In genomic region chr11:82927264-82927880, GRCh38 we compare ENCODE assay signal across 7 cellular contexts. TPM values are rescaled to one million over a fixed set of nuclear protein-coding genes. Genes with fewer than 3 reads are reported as not detected.
DNase-seq lines count a peak whose midpoint lies in the region; ATAC-seq and TF ChIP-seq lines count a peak whose summit lies in the region.

No MANE protein-coding gene starts in this region.

- peaks cover 0 to 24% (median 0%) of the 10 kb centered on the region in 6 donors for H3K36me3 ChIP-seq in spleen

- POLR2A ChIA-PET in activated CD8-positive, alpha-beta T cell treated with anti-CD3 and anti-CD28 coated beads, Interleukin-2, amount 10 ng/mL, durations not matched to agents 7 days and 5 days (lab: Charles Lee): no interaction called here

- peak overlapping the region in 3 of 8 donors; percentile 5 to 25 (median 20) for H3K27ac ChIP-seq in spleen

- H3K4me3 ChIP-seq in spleen: no peak overlapping the region

- H3K4me1 Mint-ChIP-seq in activated CD8-positive, alpha-beta T cell treated with anti-CD3 and anti-CD28 coated beads, Interleukin-2, amount 10 ng/mL, durations not matched to agents 7 days and 5 days (ENCODE audit: low read depth): peaks cover 13% of the 10 kb centered on the region

- DNase-seq in DMS114 treated with DMSO at 0.1 percent for 48 hours (lab: John Stamatoyannopoulos, UW; ENCODE audit: unreplicated experiment): peak; percentile 36
- DNase-seq in NCI-H2171 (lab: John Stamatoyannopoulos, UW): peak; percentile 19
- peak; percentile 56 for DNase-seq in activated CD8-positive, alpha-beta T cell treated with anti-CD3 and anti-CD28 coated beads, Interleukin-2, amount 10 ng/mL, durations not matched to agents 7 days and 5 days
- DNase-seq in left cardiac atrium: no peak
- no peak for DNase-seq in spleen

- no peaks in the 10 kb centered on the region for H3K27me3 Mint-ChIP-seq in activated CD8-positive, alpha-beta T cell treated with anti-CD3 and anti-CD28 coated beads, Interleukin-2, amount 10 ng/mL, durations not matched to agents 7 days and 5 days (ENCODE audit: low read depth)

- no peaks in the 10 kb centered on the region for H3K9me3 ChIP-seq in spleen

- no peak overlapping the region for H3K27ac Mint-ChIP-seq in activated CD8-positive, alpha-beta T cell treated with anti-CD3 and anti-CD28 coated beads, Interleukin-2, amount 10 ng/mL, durations not matched to agents 7 days and 5 days

- no peak overlapping the region for H3K4me3 Mint-ChIP-seq in activated CD8-positive, alpha-beta T cell treated with anti-CD3 and anti-CD28 coated beads, Interleukin-2, amount 10 ng/mL, durations not matched to agents 7 days and 5 days

- H3K9me3 Mint-ChIP-seq in activated CD8-positive, alpha-beta T cell treated with anti-CD3 and anti-CD28 coated beads, Interleukin-2, amount 10 ng/mL, durations not matched to agents 7 days and 5 days (ENCODE audit: insufficient read depth): no peaks in the 10 kb centered on the region

- H3K4me1 ChIP-seq in spleen: peaks cover 0 to 58% (median 17%) of the 10 kb centered on the region in 6 donors

- ATAC-seq in GM18861 (IDR thresholded peaks at IDR 0.05; ENCODE audit: unreplicated experiment) (peak; percentile 52), HG03066 (IDR thresholded peaks at IDR 0.05; ENCODE audit: low read depth, unreplicated experiment) (peak; percentile 79), left cardiac atrium (peak; percentile 41 to 50)
- ATAC-seq in activated CD8-positive, alpha-beta T cell treated with anti-CD3 and anti-CD28 coated beads, Interleukin-2, amount 10 ng/mL, durations not matched to agents 7 days and 5 days: peak; percentile 91

- intact Hi-C loops in left cardiac atrium (cut with DNase I): loop anchor here in 1 of 2 donors (10.0 kb wide), 1 partner anchor 63 kb away; no protein-coding TSS in a partner anchor
- intact Hi-C loops in spleen (cut with DNase I; ENCODE audit: low total_unique reads): loop anchor here (10.0 kb wide), 1 partner anchor 213 kb away; no protein-coding TSS in a partner anchor

- no peaks in the 10 kb centered on the region for H3K27me3 ChIP-seq in spleen (replicated peaks in 1 of 7)

- TF ChIP-seq POLR2A in spleen (IDR thresholded peaks at IDR 0.05): no peak

- CTCF ChIA-PET in activated CD8-positive, alpha-beta T cell treated with anti-CD3 and anti-CD28 coated beads, Interleukin-2, amount 10 ng/mL, durations not matched to agents 7 days and 5 days (lab: Charles Lee): interaction anchor here (0.5 to 2.6 kb wide), 19 partner anchors 14 to 323 kb away, joined by 3 to 16 read pairs (median 4); partner anchors contain the start of genes DDIAS and PCF11

- peak; percentile 45 to 86 (median 71) for TF ChIP-seq CTCF in spleen (IDR thresholded peaks at IDR 0.05 in 8 of 11, conservative IDR thresholded peaks at IDR 0.05 in 3 of 11)

- peaks cover 38% of the 10 kb centered on the region for H3K36me3 Mint-ChIP-seq in activated CD8-positive, alpha-beta T cell treated with anti-CD3 and anti-CD28 coated beads, Interleukin-2, amount 10 ng/mL, durations not matched to agents 7 days and 5 days (ENCODE audit: low read depth)

RNA-seq across cellular contexts. Expression of gene DDIAS, which starts 25.8 kb away (rescaled TPM):
- 10 to 100 TPM; 16.8 to 18.6 TPM for total RNA-seq in activated CD8-positive, alpha-beta T cell treated with anti-CD3 and anti-CD28 coated beads, Interleukin-2, amount 10 ng/mL, durations not matched to agents 7 days and 5 days
- total RNA-seq in left cardiac atrium (1 to 10 TPM in 1 of 2 donors, under 1 TPM in 1; 0.86 to 2.3 TPM), spleen (10 to 100 TPM in 3 of 7 donors, 1 to 10 TPM in 4; 3.9 to 11.1 (median 8.2) TPM)
- 1 to 10 TPM; 1.5 to 4.1 (median 1.7) TPM for polyA plus RNA-seq in spleen

RNA-seq across cellular contexts. Expression of gene PRCP, which starts 27.1 kb away (rescaled TPM):
- total RNA-seq in activated CD8-positive, alpha-beta T cell treated with anti-CD3 and anti-CD28 coated beads, Interleukin-2, amount 10 ng/mL, durations not matched to agents 7 days and 5 days: 10 to 100 TPM; 17.2 to 18.2 TPM
- total RNA-seq in left cardiac atrium: 10 to 100 TPM; 65.5 to 97.4 TPM
- total RNA-seq in spleen: 10 to 100 TPM; 54.5 to 85.7 (median 66.7) TPM
- polyA plus RNA-seq in spleen: 10 to 100 TPM; 22.2 to 32.9 (median 29.1) TPM

Comparison
In these comparisons a context has a peak if more than half of its experiments do, and no peak if none do; other contexts are left out.
1. DNase-seq: peak in DMS114 treated with DMSO at 0.1 percent for 48 hours (single experiment), NCI-H2171 (single experiment) and activated CD8-positive, alpha-beta T cell treated with anti-CD3 and anti-CD28 coated beads, Interleukin-2, amount 10 ng/mL, durations not matched to agents 7 days and 5 days (single experiment); none in left cardiac atrium (single experiment) and spleen (single experiment).
2. Peak in every context shown above with its lines, with median percentiles within 50 percentile points of each other: ATAC-seq.